8 cellular contexts compared by ENCODE assay signal in genomic region chr5:111511174-111512025, GRCh38. TPM values are rescaled to one million over a fixed set of nuclear protein-coding genes. Genes with fewer than 3 reads are reported as not detected.
DNase-seq lines count a peak whose midpoint lies in the region; ATAC-seq and TF ChIP-seq lines count a peak whose summit lies in the region.

No MANE protein-coding gene starts in this region.

- no peaks in the 10 kb centered on the region for H3K9me3 ChIP-seq in MM.1S (replicated peaks; ENCODE audit: insufficient read depth, low read length)
- no peaks in the 10 kb centered on the region for H3K9me3 ChIP-seq in vagina

- H3K9ac ChIP-seq in MM.1S (ENCODE audit: low read length) (peak overlapping the region; percentile 89), mesendoderm (ENCODE audit: low read length) (peak overlapping the region; percentile 81)

- H3K79me2 ChIP-seq in MM.1S (ENCODE audit: low read length): peaks cover 42% of the 10 kb centered on the region
- peaks cover 40% of the 10 kb centered on the region for H3K79me2 ChIP-seq in mesendoderm (ENCODE audit: control insufficient read depth, insufficient read depth, low read length)

- H3K27me3 ChIP-seq in MM.1S (replicated peaks; ENCODE audit: insufficient read depth, low read length) (no peaks in the 10 kb centered on the region), mesendoderm (ENCODE audit: insufficient read depth, low read length, poor library complexity) (no peaks in the 10 kb centered on the region), vagina (no peaks in the 10 kb centered on the region)

- H2AK5ac ChIP-seq in mesendoderm (ENCODE audit: low read length): no peak overlapping the region

- H2BK5ac ChIP-seq in mesendoderm (ENCODE audit: low read length): peak overlapping the region; percentile 12

- H4K8ac ChIP-seq in mesendoderm (ENCODE audit: low read depth, low read length): no peak overlapping the region

- H3K79me1 ChIP-seq in mesendoderm (ENCODE audit: low read length): no peaks in the 10 kb centered on the region

- H2BK120ac ChIP-seq in mesendoderm (ENCODE audit: low read depth, low read length): no peak overlapping the region

- H3K36me3 ChIP-seq in MM.1S (replicated peaks; ENCODE audit: insufficient read depth, low read length): no peaks in the 10 kb centered on the region
- no peaks in the 10 kb centered on the region for H3K36me3 ChIP-seq in mesendoderm (ENCODE audit: control insufficient read depth, insufficient read depth, low read length)
- no peaks in the 10 kb centered on the region for H3K36me3 ChIP-seq in vagina

- H3K27ac ChIP-seq in MM.1S (ENCODE audit: low read length): peak overlapping the region; percentile 86; the same call in 1 of the 2 replicates
- H3K27ac ChIP-seq in coronary artery: peak overlapping the region; percentile 91 to 96
- peak overlapping the region; percentile 88 for H3K27ac ChIP-seq in mesendoderm (ENCODE audit: low read depth, low read length)
- peak overlapping the region; percentile 92 for H3K27ac ChIP-seq in vagina

- H3K4me1 ChIP-seq in MM.1S (ENCODE audit: low read length): no peaks in the 10 kb centered on the region; the same call in 1 of the 2 replicates
- peaks cover 4% of the 10 kb centered on the region for H3K4me1 ChIP-seq in mesendoderm (ENCODE audit: control insufficient read depth, low read depth, low read length)
- H3K4me1 ChIP-seq in vagina: peaks cover 18% of the 10 kb centered on the region

- peak overlapping the region; percentile 89 for H3K18ac ChIP-seq in mesendoderm (ENCODE audit: low read length)

- H3K4me3 ChIP-seq in MM.1S (ENCODE audit: low read length) (peak overlapping the region; percentile 96), coronary artery (peak overlapping the region; percentile 78), mesendoderm (ENCODE audit: low read length) (peak overlapping the region; percentile 86), vagina (peak overlapping the region; percentile 78 to 86)

- peak overlapping the region; percentile 83 for H3K4me2 ChIP-seq in MM.1S (ENCODE audit: low read depth, low read length)
- H3K4me2 ChIP-seq in mesendoderm (ENCODE audit: low read length): peak overlapping the region; percentile 56

- peak overlapping the region; percentile 99 for H3K56ac ChIP-seq in mesendoderm (ENCODE audit: low read length)

- TF ChIP-seq CTCF in MM.1S (IDR thresholded peaks at IDR 0.05; ENCODE audit: low read length): no peak
- TF ChIP-seq CTCF in coronary artery (IDR thresholded peaks at IDR 0.05): no peak
- TF ChIP-seq CTCF in vagina (IDR thresholded peaks at IDR 0.05): no peak

- WGBS in mesendoderm (ENCODE audit: extremely low coverage, insufficient coverage, low lambda C conversion rate): no CpG with 5 or more reads among the region's 9 CpGs

- ATAC-seq in GM21786 (IDR thresholded peaks at IDR 0.05; ENCODE audit: unreplicated experiment): peak; percentile 10

- H3F3A ChIP-seq in MM.1S (ENCODE audit: insufficient read depth, low read length): peaks cover 11% of the 10 kb centered on the region

- DNase-seq in EH (ENCODE audit: low read depth): peak; percentile 57
- peak; percentile 9 for DNase-seq in MM.1S
- DNase-seq in coronary artery (ENCODE audit: low spot score): no peak
- DNase-seq in mesendoderm: peak; percentile 16
- DNase-seq in vagina (ENCODE audit: extremely low spot score in 2 of 2): no peak
- DNase-seq in NCI-H146 treated with DMSO at 0.1 percent for 48 hours (lab: John Stamatoyannopoulos, UW; ENCODE audit: unreplicated experiment): no peak
- DNase-seq in DMS53 (lab: John Stamatoyannopoulos, UW): no peak

- H2AFZ ChIP-seq in MM.1S (ENCODE audit: low read length): peak overlapping the region; percentile 93

- no peak overlapping the region for H3K23ac ChIP-seq in mesendoderm (ENCODE audit: low read length)

- peak overlapping the region; percentile 73 for H3K4ac ChIP-seq in mesendoderm (ENCODE audit: low read depth, low read length)

- no peak for TF ChIP-seq POLR2A in vagina (IDR thresholded peaks at IDR 0.05)

- H2BK15ac ChIP-seq in mesendoderm (replicated peaks; ENCODE audit: low read depth): no peak overlapping the region

- intact Hi-C loops in vagina (cut with DNase I): no loop called here

- H4K5ac ChIP-seq in mesendoderm (ENCODE audit: low read length): no peak overlapping the region

- H4K20me1 ChIP-seq in MM.1S (ENCODE audit: insufficient read depth, low read length): no peaks in the 10 kb centered on the region

- H3K9me2 ChIP-seq in MM.1S (replicated peaks; ENCODE audit: insufficient read depth, low read length): no peaks in the 10 kb centered on the region

RNA-seq across cellular contexts. Expression of gene STARD4, which starts 0.9 kb away (rescaled TPM):
- 42.6 TPM for polyA plus RNA-seq in mesendoderm (2013, experiment 1 of 2)
- polyA plus RNA-seq in mesendoderm (2013, experiment 2 of 2): 43.4 TPM
- 18.9 TPM for total RNA-seq in vagina

Comparison
In these comparisons a context has a peak if more than half of its experiments do, and no peak if none do; other contexts are left out.
1. DNase-seq: peak in EH (single experiment), MM.1S (single experiment) and mesendoderm (single experiment); none in coronary artery (single experiment), vagina (0 of 2), NCI-H146 treated with DMSO at 0.1 percent for 48 hours (single experiment) and DMS53 (single experiment).
2. Peak in every context shown above with its lines, with median percentiles within 50 percentile points of each other: H3K27ac ChIP-seq and H3K4me3 ChIP-seq.